In the genomic region with DNA sequence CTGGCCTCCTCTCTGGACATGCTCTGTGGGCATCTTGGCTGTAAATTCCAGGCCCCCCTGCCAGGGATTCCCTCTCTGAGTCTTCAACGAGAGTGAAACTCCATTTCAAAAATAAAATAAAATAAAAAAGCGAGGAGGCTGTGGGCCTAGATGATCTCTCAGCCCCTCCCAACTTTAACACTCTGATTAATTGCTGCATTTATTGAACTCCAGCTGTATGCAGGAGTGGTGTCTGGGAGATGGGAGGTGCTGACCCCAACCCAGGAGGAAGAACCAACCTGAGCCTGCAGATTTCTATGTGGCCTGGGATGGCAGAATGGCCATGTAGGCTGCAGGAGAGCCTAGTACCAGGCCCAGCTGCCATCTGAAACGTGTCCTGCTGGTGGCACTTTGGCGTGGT, we compare ENCODE assay signal across 14 cellular contexts.
A peak's percentile ranks its signal among the peaks of the same experiment; 100 is the strongest.
DNase-seq lines count a peak whose midpoint lies in the region; ATAC-seq and TF ChIP-seq lines count a peak whose summit lies in the region.
"Had no signal": no experiment of that assay in that cellular context is flagged by ENCODE, and none has a peak within 500 bp of the region (broad histone marks: within the 10 kb centered on the region; RNA-seq: fewer than 3 reads in every experiment).

No MANE protein-coding gene starts in this region.

- WGBS in esophagus, 2 donors = 38 to 52% methylated on average over 4 of the region's 4 CpGs

- peaks cover 0 to 56% of the 10 kb centered on the region in 2 donors for H3K4me1 ChIP-seq in right atrium auricular region
- H3K4me1 ChIP-seq in esophagus (ENCODE audit: control insufficient read depth in 2 of 2, insufficient read depth in 2 of 2, low read length in 1 of 2) = peaks cover 10 to 25% of the 10 kb centered on the region in 2 donors
- H3K4me1 ChIP-seq in osteoblast (ENCODE audit: insufficient read depth, low read length) = peaks cover 61% of the 10 kb centered on the region

- no peak for TF ChIP-seq POLR2A in erythroblast (IDR thresholded peaks at IDR 0.05; ENCODE audit: low read length)

- no peak overlapping the region for H3K4me2 ChIP-seq in osteoblast (ENCODE audit: insufficient read depth, low read length)

- peaks cover 0 to 6% of the 10 kb centered on the region in 2 donors for H3K9me3 ChIP-seq in right atrium auricular region
- peaks cover 0 to 4% of the 10 kb centered on the region in 2 donors for H3K9me3 ChIP-seq in esophagus (ENCODE audit: control insufficient read depth in 2 of 2, insufficient read depth in 1 of 2, low read depth in 1 of 2, low read length in 1 of 2)
- H3K9me3 ChIP-seq in osteoblast (ENCODE audit: low read depth, low read length) = peaks cover 2% of the 10 kb centered on the region

- no peaks in the 10 kb centered on the region for H3K27me3 ChIP-seq in right atrium auricular region
- no peaks in the 10 kb centered on the region for H3K27me3 ChIP-seq in esophagus (ENCODE audit: control insufficient read depth in 1 of 2, insufficient read depth in 2 of 2, low read length in 2 of 2)
- no peaks in the 10 kb centered on the region for H3K27me3 ChIP-seq in osteoblast (ENCODE audit: insufficient read depth, low read length)

- peak overlapping the region; percentile 24 to 54 for H3K27ac ChIP-seq in right atrium auricular region
- peak overlapping the region; percentile 97 for H3K27ac ChIP-seq in esophagus (ENCODE audit: low read depth in 2 of 2, low read length in 1 of 2)
- H3K27ac ChIP-seq in osteoblast (ENCODE audit: low read depth, low read length) = peak overlapping the region; percentile 1

- intact Hi-C loops in left cardiac atrium (cut with DNase I) = loop anchor here in 1 of 2 donors (10.0 kb wide), 1 partner anchor 282 kb away; no protein-coding TSS in a partner anchor

- no peak overlapping the region for H3K4me3 ChIP-seq in right atrium auricular region
- peak overlapping the region in 1 of 2 donors; percentile 29 for H3K4me3 ChIP-seq in esophagus (ENCODE audit: low read depth in 1 of 2, low read length in 2 of 2)
- no peak overlapping the region for H3K4me3 ChIP-seq in osteoblast (ENCODE audit: insufficient read depth, low read length)

- H3K36me3 ChIP-seq in right atrium auricular region (no peaks in the 10 kb centered on the region), esophagus (ENCODE audit: control insufficient read depth in 2 of 2, insufficient read depth in 2 of 2, low read length in 1 of 2) (no peaks in the 10 kb centered on the region), osteoblast (ENCODE audit: insufficient read depth, low read length) (no peaks in the 10 kb centered on the region)

- ATAC-seq in left cardiac atrium (no peak), GM21528 (IDR thresholded peaks at IDR 0.05; ENCODE audit: low FRiP score, unreplicated experiment) (no peak)

- no peaks in the 10 kb centered on the region for H4K20me1 ChIP-seq in osteoblast (ENCODE audit: insufficient read depth, low read length)

- H3K79me2 ChIP-seq in osteoblast (ENCODE audit: insufficient read depth, low read length) = no peaks in the 10 kb centered on the region

- no peak for TF ChIP-seq CTCF in right atrium auricular region (IDR thresholded peaks at IDR 0.05)
- no peak for TF ChIP-seq CTCF in osteoblast (IDR thresholded peaks at IDR 0.05; ENCODE audit: extremely low read depth, low read depth, low read length)

- no peak for DNase-seq in right atrium auricular region (ENCODE audit: low spot score)
- DNase-seq in left cardiac atrium = no peak
- DNase-seq in osteoblast (ENCODE audit: insufficient read length, low spot score, missing footprints) = no peak
- no peak for DNase-seq in erythroblast (lab: John Stamatoyannopoulos, UW)
- no peak for DNase-seq in SKM-1 treated with dmso at 0.1 percent for 144 hours (lab: John Stamatoyannopoulos, UW; ENCODE audit: unreplicated experiment)
- DNase-seq in nucleus accumbens (lab: John Stamatoyannopoulos, UW) = no peak
- DNase-seq: anterior cingulate cortex, DND-41, hypothalamus, NCI-H1092, NCI-H69, SHP77 had no signal

- H2AFZ ChIP-seq in osteoblast (ENCODE audit: low read length) = peak overlapping the region; percentile 74

Comparison
In these comparisons a context has a peak if more than half of its experiments do, and no peak if none do; other contexts are left out.
1. H3K27ac ChIP-seq: peak in every context shown above with its lines; median percentile 97 in esophagus; 39 in right atrium auricular region; 1 in osteoblast.